ENCODE assay signal across 16 cellular contexts in genomic region chr4:70437212-70437611, GRCh38. TPM values are rescaled to one million over a fixed set of nuclear protein-coding genes. Genes with fewer than 3 reads are reported as not detected.
DNase-seq lines count a peak whose midpoint lies in the region; ATAC-seq and TF ChIP-seq lines count a peak whose summit lies in the region.
"Had no signal": no experiment of that assay in that cellular context is flagged by ENCODE, and none has a peak within 500 bp of the region (broad histone marks: within the 10 kb centered on the region; RNA-seq: fewer than 3 reads in every experiment).

No MANE protein-coding gene starts in this region.

- H4K20me1 ChIP-seq in GM23338 (replicated peaks; ENCODE audit: insufficient read depth), result no peaks in the 10 kb centered on the region

- H3K36me3 Mint-ChIP-seq in Caco-2 (ENCODE audit: insufficient read depth, unreplicated experiment), result no peaks in the 10 kb centered on the region
- no peaks in the 10 kb centered on the region for H3K36me3 Mint-ChIP-seq in GM23338 (ENCODE audit: low read depth)
- H3K36me3 Mint-ChIP-seq in WTC11, result no peaks in the 10 kb centered on the region
- H3K36me3 Mint-ChIP-seq in nephron progenitor cell (ENCODE audit: low read depth), result no peaks in the 10 kb centered on the region
- no peaks in the 10 kb centered on the region for H3K36me3 Mint-ChIP-seq in progenitor cell of endocrine pancreas (ENCODE audit: insufficient read depth)

- TF ChIP-seq POLR2A in body of pancreas (IDR thresholded peaks at IDR 0.05), result no peak

- peak overlapping the region; percentile 69 for H2AFZ ChIP-seq in GM23338

- H3K4me3 Mint-ChIP-seq in Caco-2 (ENCODE audit: unreplicated experiment), result no peak overlapping the region
- H3K4me3 Mint-ChIP-seq in GM23338, result no peak overlapping the region
- H3K4me3 Mint-ChIP-seq in WTC11, result no peak overlapping the region
- H3K4me3 Mint-ChIP-seq in nephron progenitor cell, result no peak overlapping the region
- no peak overlapping the region for H3K4me3 Mint-ChIP-seq in progenitor cell of endocrine pancreas (ENCODE audit: low read depth)

- H3K27me3 ChIP-seq in Caco-2 (replicated peaks; ENCODE audit: control insufficient read depth, insufficient read depth, low read length) (no peaks in the 10 kb centered on the region), GM23338 (ENCODE audit: insufficient read depth) (no peaks in the 10 kb centered on the region), body of pancreas (no peaks in the 10 kb centered on the region)

- H3K9me3 Mint-ChIP-seq in Caco-2 (ENCODE audit: unreplicated experiment) (no peaks in the 10 kb centered on the region), GM23338 (no peaks in the 10 kb centered on the region; the same call in 2 of the 3 replicates), WTC11 (peaks cover 15% of the 10 kb centered on the region), nephron progenitor cell (no peaks in the 10 kb centered on the region), progenitor cell of endocrine pancreas (ENCODE audit: low read depth) (peaks cover 6% of the 10 kb centered on the region)

- POLR2A ChIA-PET in Caco-2 (lab: Charles Lee), result no interaction called here
- POLR2A ChIA-PET in WTC11 (lab: Charles Lee), result no interaction called here

- H3K4me1 ChIP-seq in Caco-2 (no peaks in the 10 kb centered on the region), GM23338 (ENCODE audit: insufficient read depth) (no peaks in the 10 kb centered on the region), body of pancreas (no peaks in the 10 kb centered on the region)
- H3K4me1 ChIP-seq: A549 had no signal

- peak; percentile 64 for ATAC-seq in GM23338
- peak; percentile 88 for ATAC-seq in WTC11
- no peak for ATAC-seq in GM18909 (IDR thresholded peaks at IDR 0.05; ENCODE audit: poor library complexity, unreplicated experiment)
- no peak for ATAC-seq in body of pancreas
- ATAC-seq: A549, SK-N-SH treated with all-trans-retinoic acid at 6 μM for 48 hours had no signal

- peaks cover 6% of the 10 kb centered on the region for H3K27me3 Mint-ChIP-seq in Caco-2 (ENCODE audit: insufficient read depth, unreplicated experiment)
- no peaks in the 10 kb centered on the region for H3K27me3 Mint-ChIP-seq in GM23338 (ENCODE audit: insufficient read depth, low read depth, poor library complexity)
- H3K27me3 Mint-ChIP-seq in WTC11 (ENCODE audit: low read depth), result peaks cover 2% of the 10 kb centered on the region; the same call in 1 of the 2 replicates
- H3K27me3 Mint-ChIP-seq in nephron progenitor cell (ENCODE audit: low read depth, poor library complexity), result no peaks in the 10 kb centered on the region
- no peaks in the 10 kb centered on the region for H3K27me3 Mint-ChIP-seq in progenitor cell of endocrine pancreas

- H3K79me2 ChIP-seq in GM23338 (replicated peaks; ENCODE audit: insufficient read depth), result no peaks in the 10 kb centered on the region

- H3K4me1 Mint-ChIP-seq in Caco-2 (ENCODE audit: low read depth, unreplicated experiment), result no peaks in the 10 kb centered on the region
- peaks cover 3% of the 10 kb centered on the region; the same call in 1 of the 3 replicates for H3K4me1 Mint-ChIP-seq in GM23338
- peaks cover 4% of the 10 kb centered on the region; the same call in 1 of the 2 replicates for H3K4me1 Mint-ChIP-seq in WTC11
- H3K4me1 Mint-ChIP-seq in nephron progenitor cell, result no peaks in the 10 kb centered on the region
- peaks cover 1% of the 10 kb centered on the region for H3K4me1 Mint-ChIP-seq in progenitor cell of endocrine pancreas (ENCODE audit: low read depth)

- H3K27ac ChIP-seq in GM23338 (ENCODE audit: low read depth) (no peak overlapping the region), body of pancreas (no peak overlapping the region)
- H3K27ac ChIP-seq: A549, C4-2B had no signal

- H3K9me3 ChIP-seq in Caco-2, result no peaks in the 10 kb centered on the region
- H3K9me3 ChIP-seq in body of pancreas, result no peaks in the 10 kb centered on the region
- H3K9me3 ChIP-seq: A549 had no signal

- H3K27ac Mint-ChIP-seq in Caco-2 (ENCODE audit: unreplicated experiment) (no peak overlapping the region), GM23338 (no peak overlapping the region), WTC11 (no peak overlapping the region), nephron progenitor cell (no peak overlapping the region), progenitor cell of endocrine pancreas (no peak overlapping the region)

- no peaks in the 10 kb centered on the region for H3F3A ChIP-seq in GM23338 (replicated peaks; ENCODE audit: low read depth)

- CTCF ChIA-PET in Caco-2 (lab: Charles Lee), result no interaction called here
- CTCF ChIA-PET in WTC11 (lab: Charles Lee), result interaction anchor here (1.2 kb wide), 1 partner anchor 17 kb away, joined by 3 read pairs; no protein-coding TSS in a partner anchor

- no peak for TF ChIP-seq CTCF in Caco-2 (IDR thresholded peaks at IDR 0.05; ENCODE audit: insufficient read depth in 1 of 2, low read depth in 1 of 2, low read length in 1 of 2, severe bottlenecking in 1 of 2, unreplicated experiment in 1 of 2)
- TF ChIP-seq CTCF in GM23338 (conservative IDR thresholded peaks at IDR 0.05; ENCODE audit: low read depth in 2 of 2), result no peak
- TF ChIP-seq CTCF in WTC11 (IDR thresholded peaks at IDR 0.05), result no peak
- no peak for TF ChIP-seq CTCF in nephron progenitor cell (IDR thresholded peaks at IDR 0.05)
- no peak for TF ChIP-seq CTCF in progenitor cell of endocrine pancreas (IDR thresholded peaks at IDR 0.05; ENCODE audit: unreplicated experiment)
- no peak for TF ChIP-seq CTCF in body of pancreas (IDR thresholded peaks at IDR 0.05)

- H3K4me2 ChIP-seq in GM23338, result peak overlapping the region; percentile 62; the same call in 1 of the 2 replicates
- H3K4me2 ChIP-seq: A549 had no signal

- no peak overlapping the region for H3K4me3 ChIP-seq in Caco-2 (ENCODE audit: low read depth, low read length)
- H3K4me3 ChIP-seq in GM23338, result no peak overlapping the region
- no peak overlapping the region for H3K4me3 ChIP-seq in body of pancreas
- H3K4me3 ChIP-seq: A549 had no signal

- H3K9me2 ChIP-seq in GM23338 (ENCODE audit: insufficient read depth), result peaks cover 4% of the 10 kb centered on the region; the same call in 1 of the 2 replicates

- WGBS in body of pancreas, 2 donors, result 51 to 64% methylated on average over 6 of the region's 6 CpGs

- peak; percentile 3 to 38 for DNase-seq in Caco-2
- peak; percentile 40 for DNase-seq in GM23338 (ENCODE audit: low spot score)
- DNase-seq in WTC11 (ENCODE audit: low spot score), result peak; percentile 41
- peak; percentile 29 for DNase-seq in nephron progenitor cell
- no peak for DNase-seq in progenitor cell of endocrine pancreas (ENCODE audit: low spot score, unreplicated experiment)
- no peak for DNase-seq in body of pancreas
- DNase-seq: EL, KBM-7, MV-4-11, NCI-H2029, NCI-H524, SHP77 had no signal

- H3K36me3 ChIP-seq in Caco-2 (ENCODE audit: control insufficient read depth, insufficient read depth, low read length) (no peaks in the 10 kb centered on the region), GM23338 (ENCODE audit: insufficient read depth) (no peaks in the 10 kb centered on the region), body of pancreas (replicated peaks in 1 of 2; ENCODE audit: insufficient read depth in 1 of 2, low read depth in 2 of 2) (no peaks in the 10 kb centered on the region)

- no TSS peak for BruUV-seq in Caco-2 (replicated peaks; lab: Mats Ljungman, UMichigan)

- intact Hi-C loops in Caco-2 (cut with micrococcal nuclease; ENCODE audit: unreplicated experiment), result no loop called here
- intact Hi-C loops in body of pancreas (cut with DNase I), result no loop called here

TF ChIP-seq in GM23338, 12 proteins besides CTCF, POLR2A, EP300 and RAD21 (continues in another document):
- TF ChIP-seq NANOG (IDR thresholded peaks at IDR 0.05; ENCODE audit: borderline replicate concordance) (no peak), EZH2phosphoT487 (IDR thresholded peaks at IDR 0.05; ENCODE audit: unreplicated experiment) (no peak), JUNB (IDR thresholded peaks at IDR 0.05; ENCODE audit: unreplicated experiment) (no peak)

TF ChIP-seq in WTC11, 78 proteins besides CTCF, POLR2A, EP300 and RAD21 (continues in another document):
- TF ChIP-seq NR2C2 (CRISPR knock-in tag; IDR thresholded peaks at IDR 0.05) (no peak), E2F5 (CRISPR knock-in tag; IDR thresholded peaks at IDR 0.05) (no peak)

RNA-seq across cellular contexts. Expression of gene MUC7, which starts 34.8 kb away (rescaled TPM):
- total RNA-seq in Caco-2 (2022), result not detected in 2 replicates
- total RNA-seq in GM23338 (2014; rRNA removed; shearing (Covaris generic)), result not detected in 2 replicates
- polyA plus RNA-seq in GM23338 (2016; fragmentation: Nextera tagmentation; extraction: Ambion mirVana), result not detected in 2 replicates
- total RNA-seq in WTC11 (2021), result not detected in 3 replicates
- not detected in 2 replicates for total RNA-seq in progenitor cell of endocrine pancreas
- not detected for total RNA-seq in body of pancreas
- polyA plus RNA-seq: A549 had no signal

RNA-seq across cellular contexts. Expression of gene OPRPN, which starts 39.5 kb away (rescaled TPM):
- total RNA-seq in Caco-2 (2022), result not detected in 2 replicates
- total RNA-seq in GM23338 (2014; rRNA removed; shearing (Covaris generic)), result not detected in 2 replicates
- not detected in 2 replicates for polyA plus RNA-seq in GM23338 (2016; fragmentation: Nextera tagmentation; extraction: Ambion mirVana)
- not detected in 3 replicates for total RNA-seq in WTC11 (2021)
- not detected in 2 replicates for total RNA-seq in progenitor cell of endocrine pancreas
- 1 to 10 TPM in 1 of 2 donors, not detected in 1; 2.1 TPM for total RNA-seq in body of pancreas
- polyA plus RNA-seq: A549 had no signal

RNA-seq across cellular contexts. Expression of gene SMR3B, which starts 54.3 kb away (rescaled TPM):
- total RNA-seq in Caco-2 (2022) (not detected in 2 replicates), WTC11 (2021) (not detected in 3 replicates), progenitor cell of endocrine pancreas (not detected in 2 replicates), body of pancreas (not detected)
- total RNA-seq in GM23338 (2014; rRNA removed; shearing (Covaris generic)), result not detected in 2 replicates
- polyA plus RNA-seq in GM23338 (2016; fragmentation: Nextera tagmentation; extraction: Ambion mirVana), result not detected in 2 replicates
- polyA plus RNA-seq: A549 had no signal

Comparison
In these comparisons a context has a peak if more than half of its experiments do, and no peak if none do; other contexts are left out.
1. DNase-seq: peak in Caco-2 (2 of 2), GM23338 (single experiment), WTC11 (single experiment) and nephron progenitor cell (single experiment); none in progenitor cell of endocrine pancreas (single experiment) and body of pancreas (0 of 4).
2. ATAC-seq: peak in GM23338 (single experiment) and WTC11 (single experiment); none in GM18909 (single experiment) and body of pancreas (single experiment).